In the genomic region with DNA sequence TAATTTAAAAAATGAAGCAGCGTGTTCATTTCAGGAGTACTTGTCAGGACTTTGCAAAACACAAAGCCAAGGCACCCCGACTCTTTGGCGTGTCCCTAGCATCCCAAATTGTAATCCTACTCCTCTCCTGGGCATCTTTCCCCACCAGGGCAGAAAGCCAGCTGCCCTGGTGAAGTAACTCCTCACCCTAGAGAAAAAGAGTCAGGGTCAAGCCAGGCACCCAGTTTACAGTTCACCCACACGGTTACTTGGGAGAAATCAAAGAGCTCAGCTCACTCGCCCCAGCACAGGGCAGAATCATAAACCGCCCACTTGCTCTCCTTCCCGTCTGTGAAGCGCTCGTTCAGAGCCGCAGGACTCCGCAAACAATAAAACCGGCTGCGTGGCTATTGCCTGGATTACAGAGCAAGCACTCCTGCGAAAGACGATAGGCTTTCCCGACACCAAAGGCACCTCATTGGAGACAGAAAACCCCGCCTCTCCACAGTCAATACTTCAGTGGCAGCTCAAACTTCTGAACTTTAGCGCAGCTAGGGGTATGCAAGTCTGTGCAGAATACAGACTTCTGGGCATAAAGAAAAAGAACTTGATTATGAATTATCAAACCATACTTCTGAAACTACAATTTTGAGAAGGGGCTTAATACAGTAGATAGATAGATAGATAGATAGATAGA, we compare ENCODE assay signal across 8 cellular contexts.
A peak's percentile ranks its signal among the peaks of the same experiment; 100 is the strongest.
DNase-seq lines count a peak whose midpoint lies in the region; ATAC-seq and TF ChIP-seq lines count a peak whose summit lies in the region.
"Had no signal": no experiment of that assay in that cellular context is flagged by ENCODE, and none has a peak within 500 bp of the region (broad histone marks: within the 10 kb centered on the region; RNA-seq: fewer than 3 reads in every experiment).

No MANE protein-coding gene starts in this region.

- WGBS in endodermal cell (ENCODE audit: insufficient coverage in 1 of 2, insufficient read length in 1 of 2), 2 experiments, result 9 to 11% methylated on average over 12 to 18 of the region's 18 CpGs
- WGBS in mesenchymal stem cell, result 17% methylated on average over 16 of the region's 18 CpGs

- no peak for ATAC-seq in GM19328 (IDR thresholded peaks at IDR 0.05; ENCODE audit: unreplicated experiment)

- H4K91ac ChIP-seq in mesenchymal stem cell (ENCODE audit: low read length), result no peak overlapping the region

- no peak overlapping the region for H2BK120ac ChIP-seq in mesenchymal stem cell (ENCODE audit: low read depth, low read length)

- no peaks in the 10 kb centered on the region for H3K79me2 ChIP-seq in OCI-LY7 (ENCODE audit: insufficient read depth, low read depth, low read length)

- H3K18ac ChIP-seq in mesenchymal stem cell (ENCODE audit: low read depth in 1 of 2, low read length in 2 of 2), result peak overlapping the region in 1 of 2 experiments; percentile 54

- peaks cover 12% of the 10 kb centered on the region for H3K79me1 ChIP-seq in mesenchymal stem cell (replicated peaks; ENCODE audit: low read length, poor library complexity, severe bottlenecking)

- H2BK12ac ChIP-seq in mesenchymal stem cell (ENCODE audit: low read length in 2 of 2), result peak overlapping the region in 1 of 2 experiments; percentile 17

- H3K27me3 Mint-ChIP-seq in endodermal cell (ENCODE audit: insufficient read depth), result peaks cover 4% of the 10 kb centered on the region

- POLR2A ChIA-PET in OCI-LY7 (lab: Charles Lee), result no interaction called here

- H3K9me3 ChIP-seq in HAP-1, result no peaks in the 10 kb centered on the region
- no peaks in the 10 kb centered on the region for H3K9me3 ChIP-seq in endodermal cell (ENCODE audit: control insufficient read depth, low read length)
- no peaks in the 10 kb centered on the region for H3K9me3 ChIP-seq in mesenchymal stem cell (ENCODE audit: control insufficient read depth, low read length)
- no peaks in the 10 kb centered on the region for H3K9me3 ChIP-seq in OCI-LY7 (ENCODE audit: low read length)

- H3K9me3 Mint-ChIP-seq in endodermal cell, result no peaks in the 10 kb centered on the region
- H3K9me3 Mint-ChIP-seq: T-helper 1 cell treated with Interleukin-12 subunit alpha and Interleukin-12 subunit beta and Interleukin-4 antibody, amounts not matched to agents 30 μg/mL and 1 μg/mL, for 36 hours had no signal

- H2AK5ac ChIP-seq in mesenchymal stem cell (ENCODE audit: low read length, severe bottlenecking), result no peak overlapping the region

- H3K27me3 ChIP-seq in HAP-1 (ENCODE audit: low read depth) (no peaks in the 10 kb centered on the region), endodermal cell (ENCODE audit: control insufficient read depth, insufficient read depth, low read length, poor library complexity, severe bottlenecking) (no peaks in the 10 kb centered on the region), mesenchymal stem cell (ENCODE audit: control insufficient read depth in 1 of 2, insufficient read depth in 1 of 2, low read length in 2 of 2) (no peaks in the 10 kb centered on the region)

- no peaks in the 10 kb centered on the region for H3K36me3 Mint-ChIP-seq in endodermal cell (ENCODE audit: low read depth)

- H3K4me1 Mint-ChIP-seq in endodermal cell, result peaks cover 11% of the 10 kb centered on the region

- H3K36me3 ChIP-seq in HAP-1 (replicated peaks) (no peaks in the 10 kb centered on the region), endodermal cell (ENCODE audit: control insufficient read depth, insufficient read depth, low read length) (no peaks in the 10 kb centered on the region), mesenchymal stem cell (ENCODE audit: control insufficient read depth in 1 of 2, insufficient read depth in 2 of 2, low read depth in 1 of 2, low read length in 2 of 2) (no peaks in the 10 kb centered on the region), OCI-LY7 (ENCODE audit: insufficient read depth, low read length) (no peaks in the 10 kb centered on the region)

- peak overlapping the region in 1 of 2 experiments; percentile 72 for H3K23ac ChIP-seq in mesenchymal stem cell (ENCODE audit: low read length in 2 of 2)

- no peak overlapping the region for H3K14ac ChIP-seq in mesenchymal stem cell (ENCODE audit: low read length in 2 of 2)

- H3K27ac ChIP-seq in endodermal cell (ENCODE audit: low read depth, low read length) (peak overlapping the region; percentile 92), mesenchymal stem cell (ENCODE audit: low read length, poor library complexity, severe bottlenecking) (no peak overlapping the region), OCI-LY7 (ENCODE audit: low read depth, low read length, poor library complexity, severe bottlenecking) (no peak overlapping the region)

- CTCF ChIA-PET in OCI-LY7 (lab: Charles Lee; ENCODE audit: unreplicated experiment), result interaction anchor here (0.6 kb wide), 1 partner anchor 37 kb away, joined by 3 read pairs; no protein-coding TSS in a partner anchor

- H3K4me2 ChIP-seq in mesenchymal stem cell (ENCODE audit: low read length, poor library complexity, severe bottlenecking), result peak overlapping the region; percentile 94
- H3K4me2 ChIP-seq in OCI-LY7 (ENCODE audit: low read length), result no peak overlapping the region

- H3K9ac ChIP-seq in endodermal cell (ENCODE audit: extremely low read depth, low read length, poor library complexity, severe bottlenecking) (peak overlapping the region; percentile 61), mesenchymal stem cell (ENCODE audit: low read length) (peak overlapping the region; percentile 86)

- DNase-seq in HAP-1 (ENCODE audit: low spot score in 2 of 2) (peak; percentile 69 to 78), NCI-H524 treated with DMSO at 0.1 percent for 48 hours (lab: John Stamatoyannopoulos, UW) (peak; percentile 88), endodermal cell (peak; percentile 90), mesenchymal stem cell (peak; percentile 79), ureter (ENCODE audit: low spot score) (peak; percentile 70), OCI-LY7 (ENCODE audit: low spot score) (no peak)

- no peak overlapping the region for H4K8ac ChIP-seq in mesenchymal stem cell (ENCODE audit: low read length)

- H3K4me1 ChIP-seq in HAP-1, result peaks cover 36% of the 10 kb centered on the region
- H3K4me1 ChIP-seq in endodermal cell (ENCODE audit: control insufficient read depth, insufficient read depth, low read length), result peaks cover 10% of the 10 kb centered on the region
- H3K4me1 ChIP-seq in mesenchymal stem cell (ENCODE audit: control insufficient read depth, insufficient read depth, low read depth, low read length), result peaks cover 2% of the 10 kb centered on the region
- H3K4me1 ChIP-seq in OCI-LY7 (ENCODE audit: insufficient read depth, low read length, poor library complexity, severe bottlenecking), result no peaks in the 10 kb centered on the region

- in situ Hi-C loops in HAP-1 (cut with MboI; ENCODE audit: low sequenced_read_pairs), result no loop called here

- no peaks in the 10 kb centered on the region for H4K20me1 ChIP-seq in OCI-LY7 (ENCODE audit: insufficient read depth, low read length)

- H3K4me3 Mint-ChIP-seq in endodermal cell, result no peak overlapping the region
- H3K4me3 Mint-ChIP-seq: T-helper 1 cell treated with Interleukin-12 subunit alpha and Interleukin-12 subunit beta and Interleukin-4 antibody, amounts not matched to agents 30 μg/mL and 1 μg/mL, for 36 hours had no signal

- H2AFZ ChIP-seq in mesenchymal stem cell (ENCODE audit: low read depth, low read length) (no peak overlapping the region), OCI-LY7 (ENCODE audit: low read length) (no peak overlapping the region)

- no TSS peak for BruUV-seq in OCI-LY7 (replicated peaks; lab: Mats Ljungman, UMichigan)

- H3K4ac ChIP-seq in mesenchymal stem cell (ENCODE audit: low read depth in 1 of 2, low read length in 2 of 2), result no peak overlapping the region

- no peak overlapping the region for H3K27ac Mint-ChIP-seq in endodermal cell
- H3K27ac Mint-ChIP-seq: T-helper 1 cell treated with Interleukin-12 subunit alpha and Interleukin-12 subunit beta and Interleukin-4 antibody, amounts not matched to agents 30 μg/mL and 1 μg/mL, for 36 hours had no signal

- TF ChIP-seq CTCF in endodermal cell (conservative IDR thresholded peaks at IDR 0.05), result no peak
- no peak for TF ChIP-seq CTCF in OCI-LY7 (conservative IDR thresholded peaks at IDR 0.05; ENCODE audit: low read length)

- H2BK15ac ChIP-seq in mesenchymal stem cell (ENCODE audit: low read depth, poor library complexity, severe bottlenecking), result no peak overlapping the region

- H3K9me2 ChIP-seq in OCI-LY7 (ENCODE audit: insufficient read depth, low read length), result no peaks in the 10 kb centered on the region

- intact Hi-C loops in OCI-LY7 (cut with micrococcal nuclease; ENCODE audit: unreplicated experiment), result no loop called here

- H3K4me3 ChIP-seq in HAP-1 (peak overlapping the region; percentile 16), endodermal cell (ENCODE audit: low read length) (peak overlapping the region; percentile 82), mesenchymal stem cell (ENCODE audit: insufficient read depth in 1 of 2, low read depth in 1 of 2, low read length in 2 of 2) (peak overlapping the region; percentile 56 to 83), OCI-LY7 (ENCODE audit: low read depth, low read length, poor library complexity, severe bottlenecking) (no peak overlapping the region)

- H2BK5ac ChIP-seq in mesenchymal stem cell (ENCODE audit: low read depth, low read length, poor library complexity, severe bottlenecking), result no peak overlapping the region
